Comparison of ENCODE assay signal across 7 cellular contexts in genomic region chr11:78385205-78385604, GRCh38.
"Had no signal": no experiment of that assay in that cellular context is flagged by ENCODE, and none has a peak within 500 bp of the region (broad histone marks: within the 10 kb centered on the region; RNA-seq: fewer than 3 reads in every experiment).

No MANE protein-coding gene starts in this region.

- FAIRE-seq: HepG2, HTR-8/SVneo had no signal

- H3K9ac ChIP-seq: KMS-11 had no signal

- DNase-seq: IMR-90, KG1 had no signal

- H3K27ac Mint-ChIP-seq: IgD-negative memory B cell had no signal

- H3K27me3 Mint-ChIP-seq: IgD-negative memory B cell had no signal

- H3K27ac ChIP-seq: HL-60, KMS-11 had no signal

- H3K4me2 ChIP-seq: KMS-11 had no signal

- ATAC-seq: HepG2 had no signal
